ENCODE assay signal across 14 cellular contexts in the genomic region with DNA sequence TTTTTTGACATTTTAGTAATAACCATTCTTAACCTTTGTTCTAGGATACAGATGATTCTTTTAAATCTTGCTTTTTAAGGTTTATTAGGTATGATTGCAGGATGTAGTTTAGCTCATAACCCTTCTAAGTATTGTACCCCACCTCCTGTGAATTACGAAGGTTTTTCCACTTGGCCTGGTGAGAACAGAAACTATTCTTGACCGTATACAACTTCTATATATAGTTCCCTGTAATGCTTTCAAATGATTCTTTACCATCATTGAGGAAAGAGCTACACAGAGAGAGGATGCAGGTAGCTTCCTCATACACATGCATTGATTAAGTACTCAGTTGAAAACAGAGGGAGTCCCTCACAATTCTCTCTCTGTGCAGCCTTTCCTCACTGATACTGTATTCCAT.
A peak's percentile ranks its signal among the peaks of the same experiment; 100 is the strongest.
DNase-seq lines count a peak whose midpoint lies in the region; ATAC-seq and TF ChIP-seq lines count a peak whose summit lies in the region.
"Had no signal": no experiment of that assay in that cellular context is flagged by ENCODE, and none has a peak within 500 bp of the region (broad histone marks: within the 10 kb centered on the region; RNA-seq: fewer than 3 reads in every experiment).

No MANE protein-coding gene starts in this region.

- ATAC-seq in GM18907 (IDR thresholded peaks at IDR 0.05; ENCODE audit: unreplicated experiment) (peak; percentile 79), GM21619 (IDR thresholded peaks at IDR 0.05; ENCODE audit: unreplicated experiment) (peak; percentile 63), HG03095 (IDR thresholded peaks at IDR 0.05; ENCODE audit: unreplicated experiment) (peak; percentile 89), memory B cell (ENCODE audit: low read depth) (no peak)

- 91% methylated on average over 2 of the region's 2 CpGs; no CpG with 5 or more reads in 1 of the 2 experiments for WGBS in endodermal cell (ENCODE audit: insufficient coverage in 1 of 2, insufficient read length in 1 of 2), 2 experiments
- WGBS in stomach, 5 donors, result 82 to 97% (median 90%) methylated on average over 2 of the region's 2 CpGs

- no peak for DNase-seq in memory B cell (ENCODE audit: low spot score in 2 of 2)
- no peak for DNase-seq in NCI-H2196 (lab: John Stamatoyannopoulos, UW; ENCODE audit: unreplicated experiment)
- no peak for DNase-seq in endodermal cell
- DNase-seq in activated CD4-positive, alpha-beta T cell treated with anti-CD3 and anti-CD28 coated beads for 4 hours, result no peak
- DNase-seq in stomach, result no peak
- DNase-seq: activated naive CD4-positive, alpha-beta T cell treated with Interleukin-2 at 50 U/mL for 16 hours; effector CD8-positive, alpha-beta T cell; immature natural killer cell; occipital lobe; small intestine had no signal

- TF ChIP-seq EP300 in stomach (IDR thresholded peaks at IDR 0.05), result no peak

- H3K36me3 Mint-ChIP-seq in memory B cell, result peaks cover 16% of the 10 kb centered on the region
- H3K36me3 Mint-ChIP-seq in endodermal cell (ENCODE audit: low read depth), result peaks cover 26% of the 10 kb centered on the region
- H3K36me3 Mint-ChIP-seq: immature natural killer cell had no signal

- H3K9me3 ChIP-seq in endodermal cell (ENCODE audit: control insufficient read depth, low read length), result no peaks in the 10 kb centered on the region
- no peaks in the 10 kb centered on the region for H3K9me3 ChIP-seq in stomach

- H3K36me3 ChIP-seq in endodermal cell (ENCODE audit: control insufficient read depth, insufficient read depth, low read length) (no peaks in the 10 kb centered on the region), stomach (no peaks in the 10 kb centered on the region)

- H3K4me3 Mint-ChIP-seq in memory B cell, result no peak overlapping the region
- H3K4me3 Mint-ChIP-seq in endodermal cell, result no peak overlapping the region
- H3K4me3 Mint-ChIP-seq: immature natural killer cell had no signal

- H3K27ac ChIP-seq in endodermal cell (ENCODE audit: low read depth, low read length) (no peak overlapping the region), stomach (no peak overlapping the region)
- H3K27ac ChIP-seq: BLaER1 had no signal

- H3K9me3 Mint-ChIP-seq in memory B cell (no peaks in the 10 kb centered on the region), endodermal cell (peaks cover 5% of the 10 kb centered on the region)
- H3K9me3 Mint-ChIP-seq: immature natural killer cell had no signal

- H3K27me3 Mint-ChIP-seq in memory B cell (no peaks in the 10 kb centered on the region), endodermal cell (ENCODE audit: insufficient read depth) (no peaks in the 10 kb centered on the region)

- no peak overlapping the region for H3K9ac ChIP-seq in endodermal cell (ENCODE audit: extremely low read depth, low read length, poor library complexity, severe bottlenecking)
- H3K9ac ChIP-seq: BLaER1 had no signal

- TF ChIP-seq CTCF in endodermal cell (conservative IDR thresholded peaks at IDR 0.05) (no peak), stomach (IDR thresholded peaks at IDR 0.05) (no peak)

- no peaks in the 10 kb centered on the region for H3K4me1 ChIP-seq in endodermal cell (ENCODE audit: control insufficient read depth, insufficient read depth, low read length)
- H3K4me1 ChIP-seq in stomach, result no peaks in the 10 kb centered on the region
- H3K4me1 ChIP-seq: BLaER1 had no signal

- intact Hi-C loops in stomach (cut with DNase I; ENCODE audit: low total_unique reads), result no loop called here

- H3K4me3 ChIP-seq in endodermal cell (ENCODE audit: low read length) (no peak overlapping the region), stomach (no peak overlapping the region)
- H3K4me3 ChIP-seq: BLaER1 had no signal

- H3K4me1 Mint-ChIP-seq in memory B cell, result peaks cover 15% of the 10 kb centered on the region
- H3K4me1 Mint-ChIP-seq in endodermal cell, result no peaks in the 10 kb centered on the region
- H3K4me1 Mint-ChIP-seq: immature natural killer cell had no signal

- peak overlapping the region; percentile 59 for H3K27ac Mint-ChIP-seq in memory B cell
- H3K27ac Mint-ChIP-seq in endodermal cell, result no peak overlapping the region
- H3K27ac Mint-ChIP-seq: immature natural killer cell had no signal

- H3K27me3 ChIP-seq in endodermal cell (ENCODE audit: control insufficient read depth, insufficient read depth, low read length, poor library complexity, severe bottlenecking) (no peaks in the 10 kb centered on the region), stomach (no peaks in the 10 kb centered on the region)
- H3K27me3 ChIP-seq: BLaER1 had no signal

- no peak for TF ChIP-seq POLR2A in stomach (IDR thresholded peaks at IDR 0.05)
